In genomic region chr3:132288357-132288756, GRCh38 we compare ENCODE assay signal across 25 cellular contexts. TPM values are rescaled to one million over a fixed set of nuclear protein-coding genes. Genes with fewer than 3 reads are reported as not detected.
"Had no signal": no experiment of that assay in that cellular context is flagged by ENCODE, and none has a peak within 500 bp of the region (broad histone marks: within the 10 kb centered on the region; RNA-seq: fewer than 3 reads in every experiment).

No MANE protein-coding gene starts in this region.

- H3K4me1 ChIP-seq: gastroesophageal sphincter, prostate gland, vagina had no signal

- ATAC-seq: activated CD4-positive, alpha-beta T cell treated with anti-CD3 and anti-CD28 coated beads for 36 hours; gastroesophageal sphincter; heart left ventricle; left ventricle myocardium superior; mucosa of descending colon; right cardiac atrium; WTC11 had no signal

- H3K9me3 ChIP-seq: prostate gland, suprapubic skin, vagina had no signal

- H3K27me3 ChIP-seq: heart left ventricle, suprapubic skin, vagina had no signal

- H3K36me3 ChIP-seq: gastroesophageal sphincter, heart left ventricle, prostate gland, suprapubic skin, vagina had no signal

- H3K4me1 Mint-ChIP-seq: activated CD4-positive, alpha-beta T cell treated with anti-CD3 and anti-CD28 coated beads for 36 hours; naive B cell had no signal

- DNase-seq: activated CD4-positive, alpha-beta T cell treated with anti-CD3 and anti-CD28 coated beads for 36 hours; activated CD4-positive, alpha-beta T cell treated with anti-CD3 and anti-CD28 coated beads, Interleukin-2, amount 50 U/mL, for 48 hours; activated gamma-delta T cell treated with Interleukin-2 at 50 U/mL for 16 hours; amniotic stem cell; cortex of kidney; effector CD4-positive, alpha-beta T cell; heart left ventricle; immature natural killer cell; left ventricle myocardium superior; mucosa of descending colon; naive B cell; right cardiac atrium; stimulated activated CD4-positive, alpha-beta T cell treated with anti-CD3 and anti-CD28 coated beads, Interleukin-2, amount 100 ng/mL, for 48 hours; trophoblast cell had no signal

- H3K9me3 Mint-ChIP-seq: memory B cell; stimulated activated naive CD8-positive, alpha-beta T cell treated with anti-CD3 and anti-CD28 coated beads, Interleukin-15, Interleukin-2, amounts not matched to agents 100 ng/mL and 50 ng/mL, for 24 hours had no signal

- H3K4me3 ChIP-seq: gastroesophageal sphincter, heart left ventricle, mucosa of descending colon, prostate gland, skin epidermis, suprapubic skin, vagina had no signal

- H3K27ac ChIP-seq: gastroesophageal sphincter, heart left ventricle, skin epidermis, suprapubic skin, vagina had no signal

- H3K4me3 Mint-ChIP-seq: activated CD4-positive, alpha-beta T cell treated with anti-CD3 and anti-CD28 coated beads for 36 hours; activated naive CD8-positive, alpha-beta T cell; immature natural killer cell; memory B cell; naive B cell; neural crest cell; stimulated activated naive CD8-positive, alpha-beta T cell treated with anti-CD3 and anti-CD28 coated beads, Interleukin-15, Interleukin-2, amounts not matched to agents 100 ng/mL and 50 ng/mL, for 24 hours; WTC11 had no signal

- H3K36me3 Mint-ChIP-seq: activated naive CD8-positive, alpha-beta T cell; immature natural killer cell; memory B cell; naive B cell had no signal

- H3K27ac Mint-ChIP-seq: activated CD4-positive, alpha-beta T cell treated with anti-CD3 and anti-CD28 coated beads for 36 hours; activated naive CD8-positive, alpha-beta T cell; immature natural killer cell; memory B cell; naive B cell; stimulated activated naive CD8-positive, alpha-beta T cell treated with anti-CD3 and anti-CD28 coated beads, Interleukin-15, Interleukin-2, amounts not matched to agents 100 ng/mL and 50 ng/mL, for 24 hours; WTC11 had no signal

RNA-seq across cellular contexts. Expression of gene ACP3, which starts 28.9 kb away (rescaled TPM):
- total RNA-seq: activated CD4-positive, alpha-beta T cell treated with anti-CD3 and anti-CD28 coated beads for 36 hours; neural crest cell; T-helper 2 cell treated with Interferon-gamma antibody and Interleukin-4, amounts not matched to agents 100 ng/mL and 5 ng/mL, for 36 hours had no signal
